In genomic region chr11:114230031-114230430, GRCh38 we compare ENCODE assay signal across 1 cellular context.
TF ChIP-seq lines count a peak whose summit lies in the region.

No MANE protein-coding gene starts in this region.

TF ChIP-seq in GM23338, 12 proteins besides CTCF, POLR2A, EP300 and RAD21 (continued from another document):
- no peak for TF ChIP-seq ZNF462 (CRISPR knock-in tag; IDR thresholded peaks at IDR 0.05)
